ENCODE assay signal across 8 cellular contexts in the genomic region with DNA sequence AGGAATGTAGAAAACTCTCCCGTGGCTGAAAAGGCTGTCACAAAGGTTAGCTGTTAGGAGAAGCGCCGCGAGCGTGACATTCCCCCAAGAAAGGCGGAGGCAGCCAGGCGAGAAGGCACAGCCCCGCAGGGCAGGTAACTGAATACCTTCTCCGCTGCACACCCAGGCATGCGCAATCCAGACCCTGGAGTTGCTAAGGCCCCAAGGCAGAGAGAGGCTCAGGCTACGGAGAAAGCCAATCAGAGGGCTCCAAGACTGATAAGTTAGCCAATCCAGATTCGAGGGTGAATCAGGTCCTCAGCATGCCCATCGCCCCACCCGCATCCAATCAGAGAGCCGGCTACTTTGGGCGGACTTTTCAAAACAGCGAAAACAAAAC. TPM values are rescaled to one million over a fixed set of nuclear protein-coding genes. Genes with fewer than 3 reads are reported as not detected.
DNase-seq lines count a peak whose midpoint lies in the region; ATAC-seq, FAIRE-seq and TF ChIP-seq lines count a peak whose summit lies in the region.

No MANE protein-coding gene starts in this region.

- peaks cover 0 to 21% (median 11%) of the 10 kb centered on the region in 3 donors for H3K4me1 ChIP-seq in pancreas
- H3K4me1 ChIP-seq in tibial nerve = peaks cover 0 to 44% (median 8%) of the 10 kb centered on the region in 4 donors

- H3K9me3 ChIP-seq in SK-N-MC (ENCODE audit: low read depth, low read length) (no peaks in the 10 kb centered on the region), pancreas (no peaks in the 10 kb centered on the region), tibial nerve (no peaks in the 10 kb centered on the region)

- H3K9ac ChIP-seq in SK-N-MC (ENCODE audit: insufficient read length) = peak overlapping the region; percentile 97

- peak; percentile 87 for ATAC-seq in HG02588 (IDR thresholded peaks at IDR 0.05; ENCODE audit: unreplicated experiment)
- peak; percentile 97 for ATAC-seq in activated naive CD8-positive, alpha-beta T cell treated with anti-CD3 and anti-CD28 coated beads, Interleukin-2, amount 50 U/mL, for 24 hours
- peak; percentile 96 for ATAC-seq in Right ventricle myocardium superior (ENCODE audit: poor library complexity)
- peak; percentile 86 to 93 (median 92) for ATAC-seq in pancreas

- TF ChIP-seq POLR2A in tibial nerve (IDR thresholded peaks at IDR 0.05) = peak; percentile 49 to 72

- no peaks in the 10 kb centered on the region for H3K27me3 ChIP-seq in pancreas
- no peaks in the 10 kb centered on the region for H3K27me3 ChIP-seq in tibial nerve

- peak; percentile 98 for FAIRE-seq in pancreas (lab: Jason Lieb, UNC)

- peak; percentile 98 for DNase-seq in GM10266 (ENCODE audit: extremely low spot score)
- peak; percentile 97 for DNase-seq in NCI-H1048 (lab: John Stamatoyannopoulos, UW)
- DNase-seq in SK-N-MC (ENCODE audit: low read depth, low spot score) = peak; percentile 99
- DNase-seq in activated naive CD8-positive, alpha-beta T cell treated with anti-CD3 and anti-CD28 coated beads, Interleukin-2, amount 50 U/mL, for 24 hours = peak; percentile 87
- DNase-seq in Right ventricle myocardium superior = peak; percentile 92
- peak; percentile 90 to 98 (median 98) for DNase-seq in pancreas
- DNase-seq in tibial nerve (ENCODE audit: low spot score in 2 of 2) = peak; percentile 93 to 99

- peaks cover 3% of the 10 kb centered on the region for H3K36me3 Mint-ChIP-seq in activated naive CD8-positive, alpha-beta T cell treated with anti-CD3 and anti-CD28 coated beads, Interleukin-2, amount 50 U/mL, for 24 hours (ENCODE audit: low read depth)

- no peak for TF ChIP-seq CTCF in GM10266 (IDR thresholded peaks at IDR 0.05; ENCODE audit: control insufficient read depth, insufficient read depth, low read depth, missing control alignments)
- TF ChIP-seq CTCF in pancreas (IDR thresholded peaks at IDR 0.05) = no peak
- TF ChIP-seq CTCF in tibial nerve (IDR thresholded peaks at IDR 0.05) = no peak

- H3K4me1 Mint-ChIP-seq in activated naive CD8-positive, alpha-beta T cell treated with anti-CD3 and anti-CD28 coated beads, Interleukin-2, amount 50 U/mL, for 24 hours = peaks cover 44% of the 10 kb centered on the region

- WGBS in pancreas, 2 donors = 0% methylated on average over 17 of the region's 17 CpGs
- WGBS in tibial nerve, 2 donors = 0 to 1% methylated on average over 17 of the region's 17 CpGs

- H3K27me3 Mint-ChIP-seq in activated naive CD8-positive, alpha-beta T cell treated with anti-CD3 and anti-CD28 coated beads, Interleukin-2, amount 50 U/mL, for 24 hours = no peaks in the 10 kb centered on the region

- H3K27ac Mint-ChIP-seq in activated naive CD8-positive, alpha-beta T cell treated with anti-CD3 and anti-CD28 coated beads, Interleukin-2, amount 50 U/mL, for 24 hours = peak overlapping the region; percentile 96

- H3K4me3 ChIP-seq in SK-N-MC (peak overlapping the region; percentile 94), pancreas (peak overlapping the region; percentile 90 to 98 (median 94)), tibial nerve (peak overlapping the region; percentile 61 to 84 (median 80))

- TF ChIP-seq EP300 in tibial nerve (IDR thresholded peaks at IDR 0.05) = no peak

- H3K4me3 Mint-ChIP-seq in activated naive CD8-positive, alpha-beta T cell treated with anti-CD3 and anti-CD28 coated beads, Interleukin-2, amount 50 U/mL, for 24 hours = peak overlapping the region; percentile 92

- H3K27ac ChIP-seq in SK-N-MC = peak overlapping the region; percentile 99
- peak overlapping the region in 3 of 4 donors; percentile 76 to 96 (median 94) for H3K27ac ChIP-seq in pancreas
- H3K27ac ChIP-seq in tibial nerve = peak overlapping the region; percentile 96 to 99 (median 96)

- intact Hi-C loops in Right ventricle myocardium superior (cut with DNase I) (no loop called here), pancreas (cut with DNase I) (no loop called here)

- H3K9me3 Mint-ChIP-seq in activated naive CD8-positive, alpha-beta T cell treated with anti-CD3 and anti-CD28 coated beads, Interleukin-2, amount 50 U/mL, for 24 hours = no peaks in the 10 kb centered on the region

- H3K36me3 ChIP-seq in SK-N-MC (ENCODE audit: insufficient read depth, low read length) = peaks cover 23% of the 10 kb centered on the region
- peaks cover 0 to 13% (median 5%) of the 10 kb centered on the region in 3 donors for H3K36me3 ChIP-seq in pancreas
- H3K36me3 ChIP-seq in tibial nerve = peaks cover 0 to 20% (median 0%) of the 10 kb centered on the region in 3 donors

RNA-seq across cellular contexts. Expression of a gene that starts 0.5 kb away (rescaled TPM):
- total RNA-seq in Right ventricle myocardium superior = 9.6 TPM
- total RNA-seq in pancreas = 10 to 100 TPM in 3 of 6 donors, 1 to 10 TPM in 3; 4.7 to 30.2 (median 12.8) TPM
- polyA plus RNA-seq in pancreas = 1 to 10 TPM; 5.1 to 6.1 TPM
- total RNA-seq in tibial nerve = 10 to 100 TPM; 21.0 to 36.7 (median 27.9) TPM

Comparison
In these comparisons a context has a peak if more than half of its experiments do, and no peak if none do; other contexts are left out.
1. Peak in every context shown above with its lines: DNase-seq, ATAC-seq, H3K4me3 ChIP-seq and H3K27ac ChIP-seq.